1 cellular context compared by ENCODE assay signal in the genomic region with DNA sequence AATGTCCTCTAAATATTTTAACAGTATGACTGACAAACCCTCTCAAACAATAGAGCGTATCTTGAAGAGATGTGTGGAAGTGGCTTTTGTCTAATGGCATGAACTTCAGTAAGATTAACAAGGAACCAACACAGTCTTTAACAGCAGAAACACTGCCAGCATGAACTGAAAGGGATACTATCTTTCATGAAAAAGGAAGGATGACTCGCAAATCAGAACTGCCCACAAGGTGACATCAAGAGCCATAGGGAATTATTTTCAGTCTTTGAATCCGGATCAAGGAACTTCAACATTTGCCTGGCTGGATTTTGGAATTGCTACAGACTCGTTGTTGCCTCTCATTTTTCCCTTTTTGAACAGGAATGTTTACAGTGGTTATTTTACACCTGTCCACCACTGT.
TF ChIP-seq lines count a peak whose summit lies in the region.

No MANE protein-coding gene starts in this region.

TF ChIP-seq in IMR-90, 13 proteins besides CTCF, POLR2A, EP300 and RAD21:
- TF ChIP-seq MXI1 (IDR thresholded peaks at IDR 0.05; ENCODE audit: borderline replicate concordance, low read depth, low read length), result no peak
- TF ChIP-seq CHD1 (IDR thresholded peaks at IDR 0.05; ENCODE audit: low read depth, low read length), result no peak
- TF ChIP-seq SMC3 (IDR thresholded peaks at IDR 0.05; ENCODE audit: low read depth, low read length), result no peak
- TF ChIP-seq, protein P1, sequence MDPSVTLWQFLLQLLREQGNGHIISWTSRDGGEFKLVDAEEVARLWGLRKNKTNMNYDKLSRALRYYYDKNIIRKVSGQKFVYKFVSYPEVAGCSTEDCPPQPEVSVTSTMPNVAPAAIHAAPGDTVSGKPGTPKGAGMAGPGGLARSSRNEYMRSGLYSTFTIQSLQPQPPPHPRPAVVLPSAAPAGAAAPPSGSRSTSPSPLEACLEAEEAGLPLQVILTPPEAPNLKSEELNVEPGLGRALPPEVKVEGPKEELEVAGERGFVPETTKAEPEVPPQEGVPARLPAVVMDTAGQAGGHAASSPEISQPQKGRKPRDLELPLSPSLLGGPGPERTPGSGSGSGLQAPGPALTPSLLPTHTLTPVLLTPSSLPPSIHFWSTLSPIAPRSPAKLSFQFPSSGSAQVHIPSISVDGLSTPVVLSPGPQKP (IDR thresholded peaks at IDR 0.05; ENCODE audit: borderline replicate concordance, low read depth, low read length), result no peak
- no peak for TF ChIP-seq BHLHE40 (IDR thresholded peaks at IDR 0.05; ENCODE audit: low read depth, low read length)
- TF ChIP-seq MAFK (IDR thresholded peaks at IDR 0.05; ENCODE audit: low read depth, low read length), result no peak
- TF ChIP-seq NFE2L2 (IDR thresholded peaks at IDR 0.05; ENCODE audit: low read depth, low read length), result no peak
- no peak for TF ChIP-seq USF2 (IDR thresholded peaks at IDR 0.05; ENCODE audit: low read depth, low read length)
- no peak for TF ChIP-seq CEBPB (IDR thresholded peaks at IDR 0.05; ENCODE audit: low read depth, low read length)
- TF ChIP-seq FOS (IDR thresholded peaks at IDR 0.05; ENCODE audit: low read depth, low read length), result no peak
- TF ChIP-seq RFX5 (IDR thresholded peaks at IDR 0.05; ENCODE audit: low read depth, low read length), result no peak
- TF ChIP-seq MAZ (IDR thresholded peaks at IDR 0.05; ENCODE audit: borderline replicate concordance, low read depth, low read length), result no peak
- TF ChIP-seq RCOR1 (IDR thresholded peaks at IDR 0.05; ENCODE audit: insufficient replicate concordance, low read length), result no peak
